12 cellular contexts compared by ENCODE assay signal in genomic region chr5:131595088-131596033, GRCh38. TPM values are rescaled to one million over a fixed set of nuclear protein-coding genes. Genes with fewer than 3 reads are reported as not detected.
DNase-seq lines count a peak whose midpoint lies in the region; ATAC-seq, FAIRE-seq and TF ChIP-seq lines count a peak whose summit lies in the region.
"Had no signal": no experiment of that assay in that cellular context is flagged by ENCODE, and none has a peak within 500 bp of the region (broad histone marks: within the 10 kb centered on the region; RNA-seq: fewer than 3 reads in every experiment).

No MANE protein-coding gene starts in this region.

- peak; percentile 65 for FAIRE-seq in GM18507 (lab: Jason Lieb, UNC)
- FAIRE-seq: pancreas had no signal

- no peak overlapping the region for H2BK12ac ChIP-seq in trophoblast cell (ENCODE audit: low read length)

- no peak overlapping the region for H3K23ac ChIP-seq in trophoblast cell (ENCODE audit: low read length)

- no peaks in the 10 kb centered on the region for H3K27me3 Mint-ChIP-seq in natural killer cell treated with Interleukin-12 subunit alpha and Interleukin-12 subunit beta and Interleukin-15 and Interleukin-18, amount 100 ng/mL, for 72 hours
- H3K27me3 Mint-ChIP-seq in nephron progenitor cell (ENCODE audit: low read depth, poor library complexity): no peaks in the 10 kb centered on the region

- no peak overlapping the region for H4K8ac ChIP-seq in trophoblast cell (ENCODE audit: low read depth, low read length)

- no peaks in the 10 kb centered on the region for H3K9me3 Mint-ChIP-seq in natural killer cell treated with Interleukin-12 subunit alpha and Interleukin-12 subunit beta and Interleukin-15 and Interleukin-18, amount 100 ng/mL, for 72 hours
- H3K9me3 Mint-ChIP-seq in nephron progenitor cell: peaks cover 38% of the 10 kb centered on the region

- no peak overlapping the region for H2AK5ac ChIP-seq in trophoblast cell (ENCODE audit: low read length)

- H2AFZ ChIP-seq in trophoblast cell (ENCODE audit: insufficient read depth, low read length, poor library complexity): no peak overlapping the region

- H3K4me1 Mint-ChIP-seq in natural killer cell treated with Interleukin-12 subunit alpha and Interleukin-12 subunit beta and Interleukin-15 and Interleukin-18, amount 100 ng/mL, for 72 hours (ENCODE audit: low read depth in 2 of 2): peaks cover 28 to 37% of the 10 kb centered on the region in 2 donors
- peaks cover 6% of the 10 kb centered on the region for H3K4me1 Mint-ChIP-seq in nephron progenitor cell

- no peak overlapping the region for H3K18ac ChIP-seq in trophoblast cell (ENCODE audit: low read length)

- no peaks in the 10 kb centered on the region for H3K36me3 Mint-ChIP-seq in natural killer cell treated with Interleukin-12 subunit alpha and Interleukin-12 subunit beta and Interleukin-15 and Interleukin-18, amount 100 ng/mL, for 72 hours
- H3K36me3 Mint-ChIP-seq in nephron progenitor cell (ENCODE audit: low read depth): peaks cover 68% of the 10 kb centered on the region

- no peak overlapping the region for H4K12ac ChIP-seq in trophoblast cell (ENCODE audit: low read depth, low read length)

- H3K9ac ChIP-seq in trophoblast cell (ENCODE audit: low read length): no peak overlapping the region

- H3K14ac ChIP-seq in trophoblast cell (ENCODE audit: low read length): no peak overlapping the region

- TF ChIP-seq CTCF in nephron progenitor cell (IDR thresholded peaks at IDR 0.05): no peak

- WGBS in trophoblast cell (ENCODE audit: extremely low coverage, insufficient coverage, insufficient read length): no CpG with 5 or more reads among the region's 8 CpGs

- no peak overlapping the region for H2BK5ac ChIP-seq in trophoblast cell (ENCODE audit: low read depth, low read length, poor library complexity)

- H3K4me3 Mint-ChIP-seq in natural killer cell treated with Interleukin-12 subunit alpha and Interleukin-12 subunit beta and Interleukin-15 and Interleukin-18, amount 100 ng/mL, for 72 hours: peak overlapping the region; percentile 60
- H3K4me3 Mint-ChIP-seq in nephron progenitor cell: no peak overlapping the region

- no peak for DNase-seq in GM18507 (ENCODE audit: extremely low spot score, insufficient read length, low read depth)
- peak; percentile 20 for DNase-seq in activated CD4-positive, alpha-beta T cell treated with anti-CD3 and anti-CD28 coated beads for 48 hours
- peak; percentile 66 for DNase-seq in natural killer cell treated with Interleukin-12 subunit alpha and Interleukin-12 subunit beta and Interleukin-15 and Interleukin-18, amount 100 ng/mL, for 72 hours (ENCODE audit: low spot score)
- no peak for DNase-seq in NCI-H1930 (lab: John Stamatoyannopoulos, UW)
- no peak for DNase-seq in trophoblast cell
- DNase-seq in nephron progenitor cell: no peak
- DNase-seq: EL, NCI-H2107, pancreas had no signal

- peaks cover 1% of the 10 kb centered on the region for H3K9me3 ChIP-seq in trophoblast cell (ENCODE audit: insufficient read depth, low read depth, low read length)
- H3K9me3 ChIP-seq: pancreas had no signal

- no peaks in the 10 kb centered on the region for H3K79me1 ChIP-seq in trophoblast cell (ENCODE audit: low read length)

- H3K4me1 ChIP-seq in trophoblast cell (ENCODE audit: control insufficient read depth in 1 of 2, insufficient read depth in 2 of 2, low read length in 2 of 2): no peaks in the 10 kb centered on the region
- H3K4me1 ChIP-seq: pancreas had no signal

- H3K4me2 ChIP-seq in trophoblast cell (ENCODE audit: low read length): no peak overlapping the region

- no peak overlapping the region for H3K4me3 ChIP-seq in trophoblast cell (ENCODE audit: low read depth, low read length)
- H3K4me3 ChIP-seq: pancreas, SK-N-MC had no signal

- no peaks in the 10 kb centered on the region for H3K27me3 ChIP-seq in trophoblast cell (ENCODE audit: insufficient read depth, low read length)
- H3K27me3 ChIP-seq: pancreas had no signal

- H4K91ac ChIP-seq in trophoblast cell (ENCODE audit: low read depth, low read length): no peak overlapping the region

- H2BK120ac ChIP-seq in trophoblast cell (ENCODE audit: insufficient read depth, low read length, poor library complexity): no peak overlapping the region

- H3K4ac ChIP-seq in trophoblast cell (ENCODE audit: low read depth, low read length): no peak overlapping the region

- no peak overlapping the region for H3K27ac ChIP-seq in trophoblast cell (ENCODE audit: low read depth, low read length)
- H3K27ac ChIP-seq: pancreas, SK-N-MC had no signal

- peak overlapping the region; percentile 11 to 39 for H3K27ac Mint-ChIP-seq in natural killer cell treated with Interleukin-12 subunit alpha and Interleukin-12 subunit beta and Interleukin-15 and Interleukin-18, amount 100 ng/mL, for 72 hours
- H3K27ac Mint-ChIP-seq in nephron progenitor cell: no peak overlapping the region

- ATAC-seq in GM21825 (IDR thresholded peaks at IDR 0.05; ENCODE audit: unreplicated experiment): peak; percentile 59
- ATAC-seq in natural killer cell treated with Interleukin-12 subunit alpha and Interleukin-12 subunit beta and Interleukin-15 and Interleukin-18, amount 100 ng/mL, for 72 hours: peak; percentile 88 to 89
- ATAC-seq in HG03280 (IDR thresholded peaks at IDR 0.05; ENCODE audit: unreplicated experiment): no peak
- ATAC-seq: pancreas had no signal

- H3K79me2 ChIP-seq in trophoblast cell (ENCODE audit: control insufficient read depth, insufficient read depth, low read length, poor library complexity): no peaks in the 10 kb centered on the region

- no peaks in the 10 kb centered on the region for H3K36me3 ChIP-seq in trophoblast cell (ENCODE audit: control insufficient read depth in 1 of 2, insufficient read depth in 2 of 2, low read length in 2 of 2)
- H3K36me3 ChIP-seq: pancreas had no signal

RNA-seq across cellular contexts. Expression of gene RAPGEF6, which starts 39.7 kb away (rescaled TPM):
- 10 to 100 TPM; 31.7 to 39.2 TPM for total RNA-seq in natural killer cell treated with Interleukin-12 subunit alpha and Interleukin-12 subunit beta and Interleukin-15 and Interleukin-18, amount 100 ng/mL, for 72 hours
- polyA plus RNA-seq in trophoblast cell (2013): 5.7 and 5.9 TPM in 2 replicates

Comparison
In these comparisons a context has a peak if more than half of its experiments do, and no peak if none do; other contexts are left out.
1. DNase-seq: peak in activated CD4-positive, alpha-beta T cell treated with anti-CD3 and anti-CD28 coated beads for 48 hours (single experiment) and natural killer cell treated with Interleukin-12 subunit alpha and Interleukin-12 subunit beta and Interleukin-15 and Interleukin-18, amount 100 ng/mL, for 72 hours (single experiment); none in GM18507 (single experiment), NCI-H1930 (0 of 2), trophoblast cell (0 of 2) and nephron progenitor cell (single experiment).